In genomic region chr3:59797533-59797932, GRCh38 we compare ENCODE assay signal across 27 cellular contexts.
"Had no signal": no experiment of that assay in that cellular context is flagged by ENCODE, and none has a peak within 500 bp of the region (broad histone marks: within the 10 kb centered on the region; RNA-seq: fewer than 3 reads in every experiment).

No MANE protein-coding gene starts in this region.

- DNase-seq: stimulated activated CD4-positive, alpha-beta T cell treated with anti-CD3 and anti-CD28 coated beads, Interleukin-2, amount 100 ng/mL, for 48 hours; stimulated activated CD4-positive, alpha-beta T cell treated with anti-CD3 and anti-CD28 coated beads, Interleukin-4, amount 100 ng/mL, for 1 hour; stimulated activated CD4-positive, alpha-beta T cell treated with anti-CD3 and anti-CD28 coated beads, Interleukin-4, amount 100 ng/mL, for 24 hours; stimulated activated CD4-positive, alpha-beta T cell treated with anti-CD3 and anti-CD28 coated beads, Interleukin-4, amount 100 ng/mL, for 4 hours; stimulated activated CD8-positive, alpha-beta memory T cell treated with anti-CD3 and anti-CD28 coated beads, Interleukin-4, amount 100 ng/mL, for 48 hours; stimulated activated naive B cell treated with anti-CD40 and anti-IgM and Interleukin-4, amounts not matched to agents 10 μg/mL and 1 μg/mL and 100 μg/mL, for 72 hours; stimulated activated naive CD4-positive, alpha-beta T cell; stimulated activated naive CD4-positive, alpha-beta T cell treated with Interleukin-2 at 50 U/mL for 16 hours; stimulated activated naive CD8-positive, alpha-beta T cell treated with anti-CD3 and anti-CD28 coated beads, Interleukin-15, amount 100 ng/mL, for 72 hours; stimulated activated naive CD8-positive, alpha-beta T cell treated with anti-CD3 and anti-CD28 coated beads, Interleukin-15, Interleukin-2, amounts not matched to agents 100 U/mL and 50 U/mL, for 24 hours; stomach; substantia nigra; testis; thyroid gland; tibial artery; transverse colon; trophoblast cell; upper lobe of left lung; upper lobe of right lung; uterus had no signal

- H3K9me3 ChIP-seq: stomach, suprapubic skin, testis, thoracic aorta, thyroid gland, tibial artery, tibial nerve, transverse colon, upper lobe of left lung, upper lobe of right lung, uterus, vagina had no signal

- H3K36me3 ChIP-seq: stomach, suprapubic skin, thoracic aorta, thyroid gland, tibial artery, tibial nerve, transverse colon, upper lobe of left lung, upper lobe of right lung, uterus, vagina had no signal

- H3K27me3 ChIP-seq: stomach, suprapubic skin, testis, thyroid gland, tibial artery, tibial nerve, transverse colon, upper lobe of left lung, upper lobe of right lung, uterus, vagina had no signal

- H3K4me3 ChIP-seq: stomach, suprapubic skin, testis, thoracic aorta, thyroid gland, tibial artery, tibial nerve, transverse colon, upper lobe of left lung, upper lobe of right lung, uterus, vagina had no signal

- FAIRE-seq: urothelium cell line had no signal

- H3K4me1 ChIP-seq: stomach, suprapubic skin, testis, thyroid gland, tibial artery, tibial nerve, transverse colon, upper lobe of left lung, upper lobe of right lung, uterus, vagina had no signal

- H3K27ac ChIP-seq: stomach, suprapubic skin, testis, thoracic aorta, thyroid gland, tibial artery, tibial nerve, transverse colon, upper lobe of left lung, upper lobe of right lung, uterus, vagina had no signal

- ATAC-seq: stimulated activated effector memory CD8-positive, alpha-beta T cell treated with anti-CD3 and anti-CD28 coated beads, Interleukin-12 subunit alpha, Interleukin-12 subunit beta, amount 100 ng/mL, for 72 hours; stimulated activated memory B cell treated with anti-CD40 and anti-IgM and Interleukin-4, amounts not matched to agents 10 μg/mL and 1 μg/mL and 100 μg/mL, for 72 hours; stimulated activated naive B cell treated with anti-CD40 and anti-IgM and Interleukin-4, amounts not matched to agents 10 μg/mL and 1 μg/mL and 100 μg/mL, for 72 hours; stimulated activated naive CD8-positive, alpha-beta T cell treated with anti-CD3 and anti-CD28 coated beads, Interleukin-15, amount 100 ng/mL, for 72 hours; stimulated activated naive CD8-positive, alpha-beta T cell treated with anti-CD3 and anti-CD28 coated beads, Interleukin-15, Interleukin-2, amounts not matched to agents 100 U/mL and 50 U/mL, for 24 hours; upper lobe of right lung had no signal
